Comparison of ENCODE assay signal across 25 cellular contexts in genomic region chr6:123017313-123017712, GRCh38. TPM values are rescaled to one million over a fixed set of nuclear protein-coding genes. Genes with fewer than 3 reads are reported as not detected.
"Had no signal": no experiment of that assay in that cellular context is flagged by ENCODE, and none has a peak within 500 bp of the region (broad histone marks: within the 10 kb centered on the region; RNA-seq: fewer than 3 reads in every experiment).

No MANE protein-coding gene starts in this region.

- FAIRE-seq: endometrium, frontal cortex, keratinocyte had no signal

- DNase-seq: cortex of kidney; effector memory CD4-positive, alpha-beta T cell; left cardiac atrium; left ventricle myocardium superior; mesendoderm; naive thymus-derived CD4-positive, alpha-beta T cell; nephron progenitor cell; psoas muscle; spleen; stimulated activated CD4-positive, alpha-beta T cell treated with anti-CD3 and anti-CD28 coated beads, Interleukin-15, amount 100 ng/mL, for 24 hours; stimulated activated CD4-positive, alpha-beta T cell treated with anti-CD3 and anti-CD28 coated beads, Interleukin-1b, Interleukin-23, amount 100 ng/mL, for 48 hours; stimulated activated CD4-positive, alpha-beta T cell treated with anti-CD3 and anti-CD28 coated beads, Interleukin-4, amount 100 ng/mL, for 24 hours; stimulated activated naive B cell treated with anti-CD40 and anti-IgM and Interleukin-4, amounts not matched to agents 10 μg/mL and 1 μg/mL and 100 μg/mL, for 72 hours; stimulated activated naive CD8-positive, alpha-beta T cell treated with anti-CD3 and anti-CD28 coated beads, Interleukin-15, amount 100 ng/mL, for 72 hours; trophoblast cell had no signal

- H3K4me1 Mint-ChIP-seq: naive thymus-derived CD4-positive, alpha-beta T cell; nephron progenitor cell; stimulated activated naive B cell treated with anti-CD40 and anti-IgM and Interleukin-4, amounts not matched to agents 10 μg/mL and 1 μg/mL and 100 μg/mL, for 72 hours; stimulated activated naive CD8-positive, alpha-beta T cell treated with anti-CD3 and anti-CD28 coated beads, Interleukin-15, amount 100 ng/mL, for 72 hours had no signal

- H3K9me3 Mint-ChIP-seq: nephron progenitor cell; stimulated activated naive CD8-positive, alpha-beta T cell treated with anti-CD3 and anti-CD28 coated beads, Interleukin-15, amount 100 ng/mL, for 72 hours had no signal

- H3K27me3 Mint-ChIP-seq: naive thymus-derived CD4-positive, alpha-beta T cell; stimulated activated naive B cell treated with anti-CD40 and anti-IgM and Interleukin-4, amounts not matched to agents 10 μg/mL and 1 μg/mL and 100 μg/mL, for 72 hours; stimulated activated naive CD8-positive, alpha-beta T cell treated with anti-CD3 and anti-CD28 coated beads, Interleukin-15, amount 100 ng/mL, for 72 hours had no signal

- H3K4me3 Mint-ChIP-seq: naive thymus-derived CD4-positive, alpha-beta T cell; nephron progenitor cell; stimulated activated naive B cell treated with anti-CD40 and anti-IgM and Interleukin-4, amounts not matched to agents 10 μg/mL and 1 μg/mL and 100 μg/mL, for 72 hours; stimulated activated naive CD8-positive, alpha-beta T cell treated with anti-CD3 and anti-CD28 coated beads, Interleukin-15, amount 100 ng/mL, for 72 hours had no signal

- H3K36me3 Mint-ChIP-seq: stimulated activated naive B cell treated with anti-CD40 and anti-IgM and Interleukin-4, amounts not matched to agents 10 μg/mL and 1 μg/mL and 100 μg/mL, for 72 hours had no signal

- ATAC-seq: esophagus mucosa; left cardiac atrium; left ventricle myocardium superior; naive thymus-derived CD4-positive, alpha-beta T cell; psoas muscle; sciatic nerve; stimulated activated naive B cell treated with anti-CD40 and anti-IgM and Interleukin-4, amounts not matched to agents 10 μg/mL and 1 μg/mL and 100 μg/mL, for 72 hours; stimulated activated naive CD8-positive, alpha-beta T cell treated with anti-CD3 and anti-CD28 coated beads, Interleukin-15, amount 100 ng/mL, for 72 hours had no signal

- H3K27ac Mint-ChIP-seq: naive thymus-derived CD4-positive, alpha-beta T cell; nephron progenitor cell; stimulated activated naive B cell treated with anti-CD40 and anti-IgM and Interleukin-4, amounts not matched to agents 10 μg/mL and 1 μg/mL and 100 μg/mL, for 72 hours; stimulated activated naive CD8-positive, alpha-beta T cell treated with anti-CD3 and anti-CD28 coated beads, Interleukin-15, amount 100 ng/mL, for 72 hours had no signal

RNA-seq across cellular contexts. Expression of gene CLVS2, which starts 21.3 kb away (rescaled TPM):
- total RNA-seq: chondrocyte; esophagus mucosa; naive thymus-derived CD4-positive, alpha-beta T cell; osteoblast; spleen; subcutaneous adipose tissue had no signal
- polyA plus RNA-seq: fibroblast of lung; keratinocyte; lung; naive thymus-derived CD4-positive, alpha-beta T cell; spleen had no signal
